19 cellular contexts compared by ENCODE assay signal in the genomic region with DNA sequence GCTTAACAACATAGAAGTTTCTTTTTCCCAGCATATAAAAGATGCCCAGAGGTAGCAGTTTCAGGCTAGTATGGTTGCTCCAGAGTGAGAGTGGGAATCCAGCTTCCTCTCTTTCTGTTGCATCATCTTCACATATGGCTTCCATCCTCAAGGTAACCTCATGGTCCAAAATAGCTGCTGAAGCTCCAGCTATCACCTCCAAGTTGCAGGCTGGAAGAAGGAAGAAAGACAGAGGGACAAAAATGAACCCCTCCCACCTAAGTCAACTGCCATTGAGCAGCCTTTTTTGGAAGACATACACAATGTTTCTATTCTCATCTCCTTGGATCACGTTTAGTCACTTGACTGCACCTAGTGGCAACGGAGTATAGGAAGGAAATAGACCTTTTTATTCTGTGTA. TPM values are rescaled to one million over a fixed set of nuclear protein-coding genes. Genes with fewer than 3 reads are reported as not detected.
"Had no signal": no experiment of that assay in that cellular context is flagged by ENCODE, and none has a peak within 500 bp of the region (broad histone marks: within the 10 kb centered on the region; RNA-seq: fewer than 3 reads in every experiment).

No MANE protein-coding gene starts in this region.

- ATAC-seq: activated CD8-positive, alpha-beta memory T cell treated with anti-CD3 and anti-CD28 coated beads, Interleukin-2, amount 10 ng/mL, durations not matched to agents 7 days and 5 days; gastrocnemius medialis; heart left ventricle; lower lobe of right lung; pancreas; T-helper 17 cell; upper lobe of right lung had no signal

- H3K4me3 ChIP-seq: dorsolateral prefrontal cortex, gastrocnemius medialis, heart left ventricle, lower lobe of right lung, neural progenitor cell, pancreas, sigmoid colon, stomach, thoracic aorta, upper lobe of right lung had no signal

- H3K4me1 ChIP-seq: gastrocnemius medialis, pancreas, upper lobe of right lung had no signal

- H3K27me3 ChIP-seq: sigmoid colon, upper lobe of right lung had no signal

- H3K27ac ChIP-seq: dorsolateral prefrontal cortex, gastrocnemius medialis, heart left ventricle, lower lobe of right lung, neural progenitor cell, pancreas, sigmoid colon, stomach, thoracic aorta, upper lobe of right lung had no signal

- H2AFZ ChIP-seq: neural progenitor cell had no signal

- H3K9ac ChIP-seq: neural progenitor cell had no signal

- H3K4me2 ChIP-seq: neural progenitor cell had no signal

- H3K9me3 ChIP-seq: gastrocnemius medialis, lower lobe of right lung, pancreas, sigmoid colon, thoracic aorta, upper lobe of right lung had no signal

- H3K36me3 ChIP-seq: gastrocnemius medialis, neural progenitor cell, pancreas, sigmoid colon, thoracic aorta, upper lobe of right lung had no signal

- DNase-seq: activated CD4-positive, alpha-beta T cell treated with anti-CD3 and anti-CD28 coated beads, Interleukin-2, amount 50 U/mL, for 48 hours; activated CD8-positive, alpha-beta memory T cell treated with anti-CD3 and anti-CD28 coated beads, Interleukin-2, amount 10 ng/mL, durations not matched to agents 7 days and 5 days; activated naive CD4-positive, alpha-beta T cell treated with anti-CD3 and anti-CD28 coated beads, Interleukin-2, amount 10 ng/mL, durations not matched to agents 7 days and 5 days; activated T-cell treated with anti-CD3 and anti-CD28 coated beads, Interleukin-2, amount 50 U/mL, for 1 hour; dorsolateral prefrontal cortex; erythroblast; gastrocnemius medialis; heart left ventricle; lower lobe of right lung; pancreas; sigmoid colon; stimulated activated CD4-positive, alpha-beta T cell treated with anti-CD3 and anti-CD28 coated beads, Interleukin-1b, Interleukin-23, amount 100 ng/mL, for 48 hours; stomach; T-helper 17 cell; upper lobe of right lung had no signal

RNA-seq across cellular contexts. Expression of a gene that starts 5.3 kb away (rescaled TPM):
- total RNA-seq: bronchial epithelial cell had no signal

RNA-seq across cellular contexts. Expression of a gene that starts 57.9 kb away (rescaled TPM):
- total RNA-seq: astrocyte, bronchial epithelial cell had no signal
